Comparison of ENCODE assay signal across 22 cellular contexts in the genomic region with DNA sequence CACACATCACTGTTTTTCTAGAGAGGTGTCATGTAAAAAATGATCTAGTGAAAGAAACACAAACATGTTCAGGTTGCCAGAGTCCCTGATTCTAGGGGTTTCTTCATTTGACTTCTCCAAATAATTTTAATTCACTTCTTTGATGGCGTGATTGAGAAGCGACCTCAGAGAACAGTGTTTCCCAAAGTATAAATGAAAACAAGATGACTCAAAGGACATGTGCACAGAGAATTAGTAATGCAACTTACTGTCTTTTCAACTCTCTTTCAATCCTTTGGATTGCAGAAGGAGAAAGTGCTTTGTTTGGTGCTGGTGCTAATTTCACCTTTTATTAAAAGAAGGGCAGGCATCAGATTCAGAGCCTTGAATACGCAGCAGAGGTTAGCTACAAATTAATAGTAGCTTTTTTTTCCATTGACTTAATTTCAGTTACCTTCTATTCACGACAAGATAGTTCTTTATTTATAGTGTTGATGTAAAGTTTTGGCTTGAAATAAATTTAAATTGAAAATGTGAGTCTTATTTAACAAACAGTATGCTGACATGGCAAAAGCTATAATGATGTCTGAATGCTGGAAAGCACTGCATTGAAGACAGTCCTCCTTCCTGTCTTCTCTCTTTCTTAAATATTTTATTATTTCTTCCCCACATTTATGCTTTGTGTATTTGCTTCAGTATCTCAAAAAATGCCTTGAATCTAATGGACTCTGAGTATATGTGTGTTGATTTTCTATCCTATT.
A peak's percentile ranks its signal among the peaks of the same experiment; 100 is the strongest.
DNase-seq lines count a peak whose midpoint lies in the region; ATAC-seq, FAIRE-seq and TF ChIP-seq lines count a peak whose summit lies in the region.
"Had no signal": no experiment of that assay in that cellular context is flagged by ENCODE, and none has a peak within 500 bp of the region (broad histone marks: within the 10 kb centered on the region; RNA-seq: fewer than 3 reads in every experiment).

No MANE protein-coding gene starts in this region.

- no peaks in the 10 kb centered on the region for H3K9me3 Mint-ChIP-seq in astrocyte (ENCODE audit: unreplicated experiment)
- H3K9me3 Mint-ChIP-seq: CD8-positive, alpha-beta memory T cell; IgD-negative memory B cell had no signal

- no peak overlapping the region for H3K27ac Mint-ChIP-seq in astrocyte (ENCODE audit: unreplicated experiment)
- H3K27ac Mint-ChIP-seq: CD8-positive, alpha-beta memory T cell; IgD-negative memory B cell had no signal

- no peak for TF ChIP-seq EP300 in A549 (IDR thresholded peaks at IDR 0.05)
- TF ChIP-seq EP300 in suprapubic skin (IDR thresholded peaks at IDR 0.05): no peak

- no peak overlapping the region for H3K4me3 Mint-ChIP-seq in astrocyte (ENCODE audit: unreplicated experiment)
- H3K4me3 Mint-ChIP-seq: CD8-positive, alpha-beta memory T cell; IgD-negative memory B cell had no signal

- H3K4me1 ChIP-seq in A549: no peaks in the 10 kb centered on the region
- peaks cover 36% of the 10 kb centered on the region for H3K4me1 ChIP-seq in GM23248 (ENCODE audit: insufficient read depth)
- no peaks in the 10 kb centered on the region for H3K4me1 ChIP-seq in astrocyte (ENCODE audit: insufficient read depth, low read length)
- no peaks in the 10 kb centered on the region for H3K4me1 ChIP-seq in suprapubic skin
- H3K4me1 ChIP-seq: BLaER1 had no signal

- TF ChIP-seq CTCF in A549 (IDR thresholded peaks at IDR 0.05) (no peak), astrocyte (IDR thresholded peaks at IDR 0.05; ENCODE audit: insufficient read depth, low read depth, low read length) (no peak), fibroblast of villous mesenchyme (IDR thresholded peaks at IDR 0.05; ENCODE audit: insufficient read depth, low read depth, low read length) (no peak), suprapubic skin (IDR thresholded peaks at IDR 0.05) (no peak)

- WGBS in A549 (ENCODE audit: missing lambda C conversion rate): 75% methylated on average over 4 of the region's 4 CpGs
- WGBS in GM23248 (ENCODE audit: low coverage in 1 of 2, low lambda C conversion rate in 2 of 2, missing lambda C conversion rate in 2 of 2), 2 experiments: 65 to 66% methylated on average over 4 of the region's 4 CpGs
- WGBS in suprapubic skin: 84% methylated on average over 4 of the region's 4 CpGs

- H3K4me2 ChIP-seq in A549 (no peak overlapping the region), GM23248 (ENCODE audit: unreplicated experiment) (peak overlapping the region; percentile 18), astrocyte (ENCODE audit: low read length) (peak overlapping the region; percentile 10)
- H3K4me2 ChIP-seq: BLaER1 had no signal

- H3K9me3 ChIP-seq in A549 (no peaks in the 10 kb centered on the region), GM23248 (ENCODE audit: low read depth) (peaks cover 3% of the 10 kb centered on the region), astrocyte (ENCODE audit: insufficient read depth, low read depth, low read length) (no peaks in the 10 kb centered on the region), suprapubic skin (no peaks in the 10 kb centered on the region)
- H3K9me3 ChIP-seq: BLaER1, SJSA1 had no signal

- POLR2A ChIA-PET in A549 (lab: Yijun Ruan, JAX): no interaction called here

- H3K9me2 ChIP-seq in GM23248 (ENCODE audit: insufficient read depth): peaks cover 3% of the 10 kb centered on the region; the same call in 1 of the 2 replicates

- H3K4me3 ChIP-seq in A549: no peak overlapping the region
- H3K4me3 ChIP-seq in GM23248: no peak overlapping the region
- H3K4me3 ChIP-seq in astrocyte (ENCODE audit: insufficient read depth, low read depth, low read length): no peak overlapping the region
- no peak overlapping the region for H3K4me3 ChIP-seq in fibroblast of villous mesenchyme (ENCODE audit: low read depth, low read length)
- no peak overlapping the region for H3K4me3 ChIP-seq in suprapubic skin
- H3K4me3 ChIP-seq: BLaER1, SJSA1 had no signal

- H3K27me3 ChIP-seq in GM23248 (replicated peaks; ENCODE audit: insufficient read depth) (no peaks in the 10 kb centered on the region), astrocyte (ENCODE audit: insufficient read depth, low read length) (no peaks in the 10 kb centered on the region), suprapubic skin (no peaks in the 10 kb centered on the region)
- H3K27me3 ChIP-seq: BLaER1, SJSA1 had no signal

- peaks cover 9% of the 10 kb centered on the region; the same call in 1 of the 2 replicates for H3F3A ChIP-seq in GM23248 (ENCODE audit: insufficient read depth)

- H3K79me2 ChIP-seq in GM23248 (ENCODE audit: insufficient read depth) (no peaks in the 10 kb centered on the region; the same call in 1 of the 2 replicates), astrocyte (ENCODE audit: insufficient read depth, low read length) (no peaks in the 10 kb centered on the region)

- H3K9ac ChIP-seq in GM23248 (no peak overlapping the region), astrocyte (ENCODE audit: low read length) (no peak overlapping the region)
- H3K9ac ChIP-seq: BLaER1 had no signal

- CTCF ChIA-PET in A549 (lab: Yijun Ruan, JAX): no interaction called here

- FAIRE-seq in A549 (lab: Jason Lieb, UNC): no peak
- FAIRE-seq in astrocyte (lab: Jason Lieb, UNC): no peak
- FAIRE-seq: H1 had no signal

- H4K20me1 ChIP-seq in GM23248 (ENCODE audit: insufficient read depth): no peaks in the 10 kb centered on the region
- no peaks in the 10 kb centered on the region for H4K20me1 ChIP-seq in astrocyte (ENCODE audit: insufficient read depth, low read length)
- H4K20me1 ChIP-seq: BLaER1 had no signal

- no peaks in the 10 kb centered on the region for H3K27me3 Mint-ChIP-seq in astrocyte (ENCODE audit: low read depth, unreplicated experiment)
- H3K27me3 Mint-ChIP-seq: CD8-positive, alpha-beta memory T cell; IgD-negative memory B cell had no signal

- peaks cover 7% of the 10 kb centered on the region for H3K4me1 Mint-ChIP-seq in astrocyte (ENCODE audit: low read depth, unreplicated experiment)
- H3K4me1 Mint-ChIP-seq: CD8-positive, alpha-beta memory T cell had no signal

- H3K36me3 Mint-ChIP-seq in astrocyte (ENCODE audit: low read depth, unreplicated experiment): no peaks in the 10 kb centered on the region

- no peak for DNase-seq in A549 (ENCODE audit: low read depth in 1 of 2, low spot score in 1 of 2)
- DNase-seq in GM23248: peak; percentile 54
- DNase-seq in astrocyte (ENCODE audit: low read depth): peak; percentile 9
- DNase-seq in fibroblast of villous mesenchyme (ENCODE audit: low read depth): peak; percentile 19
- no peak for DNase-seq in suprapubic skin (ENCODE audit: low spot score in 2 of 2)
- no peak for DNase-seq in amygdala (lab: John Stamatoyannopoulos, UW)
- no peak for DNase-seq in H4 (ENCODE audit: low spot score)
- DNase-seq: ACHN; CD8-positive, alpha-beta memory T cell; DND-41; GF-D8; NCI-H1048; NCI-H146; NCI-H226; NCI-H526; OCI-M1; RPMI8226 had no signal

- H3K36me3 ChIP-seq in GM23248 (ENCODE audit: low read depth) (no peaks in the 10 kb centered on the region), astrocyte (ENCODE audit: insufficient read depth, low read length) (no peaks in the 10 kb centered on the region), suprapubic skin (no peaks in the 10 kb centered on the region)
- H3K36me3 ChIP-seq: BLaER1, SJSA1 had no signal

- no peak for TF ChIP-seq RAD21 in A549 (conservative IDR thresholded peaks at IDR 0.05 in 1 of 2, IDR thresholded peaks at IDR 0.05 in 1 of 2)

- H3K27ac ChIP-seq in A549 (no peak overlapping the region), GM23248 (peak overlapping the region; percentile 11; the same call in 1 of the 2 replicates), astrocyte (ENCODE audit: low read depth, low read length) (no peak overlapping the region), suprapubic skin (no peak overlapping the region)
- H3K27ac ChIP-seq: BLaER1, SJSA1 had no signal

- ATAC-seq in A549: no peak
- no peak for ATAC-seq in GM19023 (IDR thresholded peaks at IDR 0.05; ENCODE audit: unreplicated experiment)

- in situ Hi-C loops in GM23248 (cut with MboI): no loop called here

- H2AFZ ChIP-seq in GM23248: no peak overlapping the region
- H2AFZ ChIP-seq in astrocyte (ENCODE audit: low read depth, low read length): no peak overlapping the region

- TF ChIP-seq POLR2A in A549 (IDR thresholded peaks at IDR 0.05; ENCODE audit: low read length) (no peak), suprapubic skin (IDR thresholded peaks at IDR 0.05) (no peak)

TF ChIP-seq in A549, 52 proteins besides CTCF, POLR2A, EP300 and RAD21:
- TF ChIP-seq TP53 (CRISPR knock-in tag; IDR thresholded peaks at IDR 0.05): no peak
- TF ChIP-seq MAFK (IDR thresholded peaks at IDR 0.05; ENCODE audit: partially characterized antibody): peak; percentile 52

Comparison
In these comparisons a context has a peak if more than half of its experiments do, and no peak if none do; other contexts are left out.
1. DNase-seq: peak in GM23248 (single experiment), astrocyte (single experiment) and fibroblast of villous mesenchyme (single experiment); none in A549 (0 of 2), suprapubic skin (0 of 2), amygdala (0 of 56) and H4 (single experiment).